In the genomic region with DNA sequence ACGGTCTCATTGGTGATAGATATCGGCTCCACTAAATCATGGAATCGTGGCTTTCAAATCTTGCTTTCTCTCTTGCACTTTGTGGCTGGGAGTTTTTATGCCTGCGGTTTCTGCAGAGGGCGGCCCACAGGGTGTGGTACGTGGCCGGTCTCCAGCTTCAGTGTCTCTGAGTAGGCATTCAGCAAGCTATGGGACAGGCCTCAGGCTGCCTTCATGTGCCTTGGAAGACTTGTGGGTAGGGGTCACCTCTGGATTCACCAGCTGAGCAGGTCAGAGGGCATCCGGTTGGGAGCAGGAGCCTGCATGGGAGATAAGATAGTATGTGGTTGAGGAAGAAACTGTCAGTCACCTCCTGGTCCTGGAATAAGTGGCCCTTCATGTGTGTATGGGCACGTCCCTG, we compare ENCODE assay signal across 23 cellular contexts. TPM values are rescaled to one million over a fixed set of nuclear protein-coding genes. Genes with fewer than 3 reads are reported as not detected.
DNase-seq lines count a peak whose midpoint lies in the region; ATAC-seq and TF ChIP-seq lines count a peak whose summit lies in the region.
"Had no signal": no experiment of that assay in that cellular context is flagged by ENCODE, and none has a peak within 500 bp of the region (broad histone marks: within the 10 kb centered on the region; RNA-seq: fewer than 3 reads in every experiment).

No MANE protein-coding gene starts in this region.

- DNase-seq in AG20443 (ENCODE audit: low spot score) (peak; percentile 79), M059J (ENCODE audit: low read depth) (peak; percentile 46), endothelial cell (ENCODE audit: low spot score) (no peak), mesothelial cell of epicardium (ENCODE audit: low spot score in 2 of 2, unreplicated experiment in 2 of 2) (no peak), NCI-H2196 (lab: John Stamatoyannopoulos, UW; ENCODE audit: unreplicated experiment) (no peak)
- no peak for DNase-seq in activated CD4-positive, alpha-beta T cell treated with anti-CD3 and anti-CD28 coated beads for 36 hours
- DNase-seq: activated CD4-positive, CD25-positive, alpha-beta regulatory T cell; activated naive CD8-positive, alpha-beta T cell treated with anti-CD3 and anti-CD28 coated beads for 36 hours; cerebellar nuclear complex; erythroblast; naive thymus-derived CD8-positive, alpha-beta T cell; NCI-H1417; NCI-H524; stimulated activated CD4-positive, alpha-beta T cell treated with anti-CD3 and anti-CD28 coated beads, Interleukin-15, amount 100 ng/mL, for 24 hours had no signal

- H3K4me3 Mint-ChIP-seq in endothelial cell (ENCODE audit: unreplicated experiment) (no peak overlapping the region), mesothelial cell of epicardium (no peak overlapping the region)
- H3K4me3 Mint-ChIP-seq in activated CD4-positive, alpha-beta T cell treated with anti-CD3 and anti-CD28 coated beads for 36 hours, result no peak overlapping the region
- H3K4me3 Mint-ChIP-seq: activated naive CD8-positive, alpha-beta T cell treated with anti-CD3 and anti-CD28 coated beads for 36 hours; activated T-helper 1 cell treated with anti-CD3 and anti-CD28 coated beads, Interleukin-12 subunit alpha, Interleukin-12 subunit beta, Interleukin-2, Interleukin-4 antibody, amounts not matched to agents 30 ng/mL and 10 ng/mL and 1 ng/mL, durations not matched to agents 14 hours and 24 hours and 36 hours; memory B cell; naive thymus-derived CD8-positive, alpha-beta T cell had no signal

- TF ChIP-seq CTCF in endothelial cell (IDR thresholded peaks at IDR 0.05; ENCODE audit: unreplicated experiment) (no peak), mesothelial cell of epicardium (IDR thresholded peaks at IDR 0.05; ENCODE audit: unreplicated experiment) (no peak)

- POLR2A ChIA-PET in activated CD4-positive, alpha-beta T cell treated with anti-CD3 and anti-CD28 coated beads for 36 hours (lab: Charles Lee), result no interaction called here

- H3K36me3 Mint-ChIP-seq in endothelial cell (ENCODE audit: low read depth, unreplicated experiment), result peaks cover 38% of the 10 kb centered on the region
- peaks cover 35% of the 10 kb centered on the region for H3K36me3 Mint-ChIP-seq in mesothelial cell of epicardium
- H3K36me3 Mint-ChIP-seq in activated CD4-positive, alpha-beta T cell treated with anti-CD3 and anti-CD28 coated beads for 36 hours (ENCODE audit: low read depth), result no peaks in the 10 kb centered on the region
- H3K36me3 Mint-ChIP-seq: activated naive CD8-positive, alpha-beta T cell treated with anti-CD3 and anti-CD28 coated beads for 36 hours had no signal

- no peaks in the 10 kb centered on the region for H3K9me3 Mint-ChIP-seq in endothelial cell (ENCODE audit: unreplicated experiment)
- H3K9me3 Mint-ChIP-seq in mesothelial cell of epicardium, result no peaks in the 10 kb centered on the region
- H3K9me3 Mint-ChIP-seq in activated CD4-positive, alpha-beta T cell treated with anti-CD3 and anti-CD28 coated beads for 36 hours (ENCODE audit: low read depth), result no peaks in the 10 kb centered on the region
- H3K9me3 Mint-ChIP-seq: activated naive CD8-positive, alpha-beta T cell treated with anti-CD3 and anti-CD28 coated beads for 36 hours; activated T-helper 1 cell treated with anti-CD3 and anti-CD28 coated beads, Interleukin-12 subunit alpha, Interleukin-12 subunit beta, Interleukin-2, Interleukin-4 antibody, amounts not matched to agents 30 ng/mL and 10 ng/mL and 1 ng/mL, durations not matched to agents 14 hours and 24 hours and 36 hours; memory B cell had no signal

- H3K27ac Mint-ChIP-seq in endothelial cell (ENCODE audit: unreplicated experiment) (peak overlapping the region; percentile 1), mesothelial cell of epicardium (peak overlapping the region; percentile 39)
- H3K27ac Mint-ChIP-seq in activated CD4-positive, alpha-beta T cell treated with anti-CD3 and anti-CD28 coated beads for 36 hours, result no peak overlapping the region
- H3K27ac Mint-ChIP-seq: activated naive CD8-positive, alpha-beta T cell treated with anti-CD3 and anti-CD28 coated beads for 36 hours; activated T-helper 1 cell treated with anti-CD3 and anti-CD28 coated beads, Interleukin-12 subunit alpha, Interleukin-12 subunit beta, Interleukin-2, Interleukin-4 antibody, amounts not matched to agents 30 ng/mL and 10 ng/mL and 1 ng/mL, durations not matched to agents 14 hours and 24 hours and 36 hours; memory B cell; naive thymus-derived CD8-positive, alpha-beta T cell had no signal

- H3K27me3 Mint-ChIP-seq in endothelial cell (ENCODE audit: unreplicated experiment) (peaks cover 8% of the 10 kb centered on the region), mesothelial cell of epicardium (ENCODE audit: low read depth) (no peaks in the 10 kb centered on the region)
- H3K27me3 Mint-ChIP-seq in activated CD4-positive, alpha-beta T cell treated with anti-CD3 and anti-CD28 coated beads for 36 hours, result no peaks in the 10 kb centered on the region
- H3K27me3 Mint-ChIP-seq: activated naive CD8-positive, alpha-beta T cell treated with anti-CD3 and anti-CD28 coated beads for 36 hours; memory B cell had no signal

- H3K4me1 Mint-ChIP-seq in endothelial cell (ENCODE audit: unreplicated experiment), result peaks cover 17% of the 10 kb centered on the region
- no peaks in the 10 kb centered on the region for H3K4me1 Mint-ChIP-seq in mesothelial cell of epicardium
- no peaks in the 10 kb centered on the region for H3K4me1 Mint-ChIP-seq in activated CD4-positive, alpha-beta T cell treated with anti-CD3 and anti-CD28 coated beads for 36 hours
- H3K4me1 Mint-ChIP-seq: activated naive CD8-positive, alpha-beta T cell treated with anti-CD3 and anti-CD28 coated beads for 36 hours; memory B cell; naive thymus-derived CD8-positive, alpha-beta T cell had no signal

- CTCF ChIA-PET in activated CD4-positive, alpha-beta T cell treated with anti-CD3 and anti-CD28 coated beads for 36 hours (lab: Charles Lee), result no interaction called here

- intact Hi-C loops in activated CD4-positive, alpha-beta T cell treated with anti-CD3 and anti-CD28 coated beads for 36 hours (cut with DNase I, micrococcal nuclease), result loop anchor here in 1 of 2 experiments (5.0 kb wide), 1 partner anchor 223 kb away; no protein-coding TSS in a partner anchor

- ATAC-seq in HG03175 (IDR thresholded peaks at IDR 0.05; ENCODE audit: unreplicated experiment), result no peak
- no peak for ATAC-seq in activated CD4-positive, alpha-beta T cell treated with anti-CD3 and anti-CD28 coated beads for 36 hours
- ATAC-seq: naive thymus-derived CD8-positive, alpha-beta T cell; right lobe of liver had no signal

RNA-seq across cellular contexts. Expression of a gene that starts 47.7 kb away (rescaled TPM):
- total RNA-seq in M059J (2014; rRNA removed; shearing (Covaris generic)), result 0.10 TPM in 1 of 2 replicates, not detected in the other
- total RNA-seq in endothelial cell (ENCODE audit: unreplicated experiment) (not detected), mesothelial cell of epicardium (0.16 to 0.22 TPM in 2 of 3 replicates, not detected in the other)
- total RNA-seq in activated CD4-positive, alpha-beta T cell treated with anti-CD3 and anti-CD28 coated beads for 36 hours, result not detected
- total RNA-seq: activated CD8-positive, alpha-beta memory T cell treated with anti-CD3 and anti-CD28 coated beads for 36 hours; activated naive CD8-positive, alpha-beta T cell treated with anti-CD3 and anti-CD28 coated beads for 36 hours; activated T-helper 1 cell treated with anti-CD3 and anti-CD28 coated beads, Interleukin-12 subunit alpha, Interleukin-12 subunit beta, Interleukin-2, Interleukin-4 antibody, amounts not matched to agents 30 ng/mL and 10 ng/mL and 1 ng/mL, durations not matched to agents 14 hours and 24 hours and 36 hours; kidney epithelial cell; naive thymus-derived CD8-positive, alpha-beta T cell; osteoblast; T-helper 2 cell treated with Interferon-gamma antibody and Interleukin-4, amounts not matched to agents 100 ng/mL and 5 ng/mL, for 36 hours; urinary bladder had no signal

Comparison
In these comparisons a context has a peak if more than half of its experiments do, and no peak if none do; other contexts are left out.
1. DNase-seq: peak in AG20443 (single experiment) and M059J (single experiment); none in endothelial cell (single experiment), mesothelial cell of epicardium (0 of 2), activated CD4-positive, alpha-beta T cell treated with anti-CD3 and anti-CD28 coated beads for 36 hours (single experiment) and NCI-H2196 (single experiment).